In the genomic region with DNA sequence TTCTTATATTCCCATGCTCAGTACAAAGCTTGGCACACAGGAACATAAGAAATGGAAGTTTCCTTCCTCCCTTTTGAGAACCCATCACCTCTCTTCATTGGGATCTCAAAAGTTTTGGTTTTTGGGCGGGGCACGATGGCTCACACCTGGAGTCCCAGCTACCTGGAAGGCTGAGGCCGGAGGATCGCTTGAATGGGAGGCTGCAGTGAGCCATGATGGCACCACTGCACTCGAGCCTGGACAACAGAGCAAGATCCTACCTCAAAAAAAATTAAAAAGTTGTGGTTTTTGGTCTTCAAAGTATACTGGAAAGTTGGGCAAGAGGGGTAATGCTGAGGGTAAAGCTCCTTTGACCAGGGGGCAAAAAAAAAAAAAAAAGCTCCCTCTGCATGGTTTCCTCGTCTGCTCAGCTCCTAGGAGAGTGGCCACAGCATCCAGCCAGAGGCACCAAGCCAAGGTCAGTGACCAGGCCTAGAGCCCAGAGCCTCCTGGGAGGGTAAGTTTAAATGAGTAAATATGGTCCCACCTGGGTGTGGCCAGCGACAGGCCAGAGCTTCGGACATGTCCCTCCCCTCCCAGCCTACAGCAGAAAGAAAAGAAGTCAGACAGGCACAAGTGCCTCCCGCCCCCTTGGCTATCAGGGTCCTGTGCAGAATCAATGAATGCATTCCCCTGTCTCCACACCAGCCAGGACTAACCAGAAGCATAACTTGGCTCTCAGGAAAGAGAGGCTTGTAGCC, we compare ENCODE assay signal across 9 cellular contexts. TPM values are rescaled to one million over a fixed set of nuclear protein-coding genes. Genes with fewer than 3 reads are reported as not detected.
DNase-seq lines count a peak whose midpoint lies in the region; ATAC-seq and TF ChIP-seq lines count a peak whose summit lies in the region.
"Had no signal": no experiment of that assay in that cellular context is flagged by ENCODE, and none has a peak within 500 bp of the region (broad histone marks: within the 10 kb centered on the region; RNA-seq: fewer than 3 reads in every experiment).

No MANE protein-coding gene starts in this region.

- no peaks in the 10 kb centered on the region for H3K9me3 ChIP-seq in IMR-90 (ENCODE audit: control insufficient read depth, insufficient read depth, low read length)
- no peaks in the 10 kb centered on the region for H3K9me3 ChIP-seq in left lung
- no peaks in the 10 kb centered on the region for H3K9me3 ChIP-seq in stomach

- TF ChIP-seq CTCF in IMR-90 (conservative IDR thresholded peaks at IDR 0.05; ENCODE audit: low read depth, low read length) (no peak), left lung (IDR thresholded peaks at IDR 0.05) (no peak), stomach (IDR thresholded peaks at IDR 0.05) (no peak)

- H2BK15ac ChIP-seq in IMR-90 (ENCODE audit: low read depth, low read length) = no peak overlapping the region

- intact Hi-C loops in IMR-90 (cut with micrococcal nuclease) = no loop called here
- intact Hi-C loops in left lung (cut with DNase I) = no loop called here
- intact Hi-C loops in stomach (cut with DNase I; ENCODE audit: low total_unique reads) = no loop called here

- no peaks in the 10 kb centered on the region for H3K27me3 Mint-ChIP-seq in activated naive CD8-positive, alpha-beta T cell treated with anti-CD3 and anti-CD28 coated beads, Interleukin-2, amount 50 U/mL, for 24 hours

- H3K27me3 ChIP-seq in IMR-90 (ENCODE audit: control insufficient read depth, insufficient read depth, low read length) = no peaks in the 10 kb centered on the region
- H3K27me3 ChIP-seq in left lung = no peaks in the 10 kb centered on the region
- H3K27me3 ChIP-seq in stomach = no peaks in the 10 kb centered on the region

- H3K4me1 ChIP-seq in IMR-90 (ENCODE audit: control insufficient read depth, insufficient read depth, low read length) (peaks cover 55% of the 10 kb centered on the region), left lung (peaks cover 75 to 89% of the 10 kb centered on the region in 2 donors), stomach (peaks cover 82 to 93% (median 89%) of the 10 kb centered on the region in 4 donors)

- ATAC-seq in IMR-90 (ENCODE audit: low read depth) (no peak), left lung (no peak)
- ATAC-seq in activated naive CD8-positive, alpha-beta T cell treated with anti-CD3 and anti-CD28 coated beads, Interleukin-2, amount 50 U/mL, for 24 hours = no peak

- peaks cover 87% of the 10 kb centered on the region for H3K4me1 Mint-ChIP-seq in activated naive CD8-positive, alpha-beta T cell treated with anti-CD3 and anti-CD28 coated beads, Interleukin-2, amount 50 U/mL, for 24 hours

- no peak overlapping the region for H3K4me2 ChIP-seq in IMR-90 (ENCODE audit: low read depth, low read length)

- no peak overlapping the region for H2BK20ac ChIP-seq in IMR-90 (ENCODE audit: low read depth, low read length)

- H3K4me3 Mint-ChIP-seq in activated naive CD8-positive, alpha-beta T cell treated with anti-CD3 and anti-CD28 coated beads, Interleukin-2, amount 50 U/mL, for 24 hours = no peak overlapping the region

- H3K56ac ChIP-seq in IMR-90 (ENCODE audit: extremely low read depth, insufficient read depth, low read length) = no peak overlapping the region

- peak overlapping the region; percentile 66 for H3K27ac Mint-ChIP-seq in activated naive CD8-positive, alpha-beta T cell treated with anti-CD3 and anti-CD28 coated beads, Interleukin-2, amount 50 U/mL, for 24 hours

- H3K79me1 ChIP-seq in IMR-90 (ENCODE audit: low read depth in 1 of 2, low read length in 2 of 2) = peaks cover 5 to 84% of the 10 kb centered on the region in 2 experiments; a peak in 2 of 4 replicates

- WGBS in IMR-90 (ENCODE audit: extremely low coverage in 2 of 2, insufficient read length in 1 of 2), 2 experiments = no CpG with 5 or more reads among the region's 9 CpGs
- WGBS in stomach, 5 donors = 58 to 68% (median 59%) methylated on average over 9 of the region's 9 CpGs

- in situ Hi-C loops in IMR-90 (cut with MboI; ENCODE audit: low sequenced_read_pairs) = no loop called here

- peaks cover 61% of the 10 kb centered on the region for H3K9me1 ChIP-seq in IMR-90 (ENCODE audit: insufficient read depth, low read length)

- DNase-seq in IMR-90 (no peak), left lung (no peak), stomach (peak; percentile 75), NCI-H1092 treated with DMSO at 0.1 percent for 48 hours (lab: John Stamatoyannopoulos, UW) (no peak), GDM1 (lab: John Stamatoyannopoulos, UW) (no peak), GOT3 (lab: John Stamatoyannopoulos, UW) (no peak), DMS 273 treated with DMSO at 0.1 percent for 48 hours (lab: John Stamatoyannopoulos, UW) (no peak)
- DNase-seq in activated naive CD8-positive, alpha-beta T cell treated with anti-CD3 and anti-CD28 coated beads, Interleukin-2, amount 50 U/mL, for 24 hours = no peak

- POLR2A ChIA-PET in IMR-90 (lab: Charles Lee; ENCODE audit: unreplicated experiment) = no interaction called here

- no peak overlapping the region for H4K91ac ChIP-seq in IMR-90 (ENCODE audit: insufficient read depth, low read depth, low read length)

- H3K9me3 Mint-ChIP-seq in activated naive CD8-positive, alpha-beta T cell treated with anti-CD3 and anti-CD28 coated beads, Interleukin-2, amount 50 U/mL, for 24 hours = no peaks in the 10 kb centered on the region

- H4K5ac ChIP-seq in IMR-90 (ENCODE audit: low read depth, low read length) = no peak overlapping the region

- H2AK9ac ChIP-seq in IMR-90 (replicated peaks; ENCODE audit: low read depth, low read length, poor library complexity) = peak overlapping the region; percentile 31

- no TSS peak for BruUV-seq in IMR-90 (replicated peaks; lab: Mats Ljungman, UMichigan)

- H4K8ac ChIP-seq in IMR-90 (ENCODE audit: low read depth in 2 of 2, low read length in 2 of 2) = no peak overlapping the region

- no peak overlapping the region for H3K23ac ChIP-seq in IMR-90 (ENCODE audit: low read depth, low read length)

- H3K4ac ChIP-seq in IMR-90 (ENCODE audit: low read depth, low read length) = no peak overlapping the region

- H3K9ac ChIP-seq in IMR-90 (ENCODE audit: low read depth, low read length) = no peak overlapping the region

- peaks cover 12% of the 10 kb centered on the region for H3K36me3 Mint-ChIP-seq in activated naive CD8-positive, alpha-beta T cell treated with anti-CD3 and anti-CD28 coated beads, Interleukin-2, amount 50 U/mL, for 24 hours (ENCODE audit: low read depth)

- CTCF ChIA-PET in IMR-90 (lab: Yijun Ruan, JAX) = interaction anchor here (1.3 to 1.9 kb wide), 2 partner anchors 9 to 15 kb away, joined by 3 to 6 read pairs; no protein-coding TSS in a partner anchor

- no peak for TF ChIP-seq EP300 in stomach (IDR thresholded peaks at IDR 0.05)

- no peak for TF ChIP-seq RAD21 in IMR-90 (IDR thresholded peaks at IDR 0.05; ENCODE audit: low read length)

- H3K27ac ChIP-seq in IMR-90 (ENCODE audit: insufficient read depth, low read length) (no peak overlapping the region), left lung (peak overlapping the region; percentile 27 to 45), stomach (peak overlapping the region; percentile 55 to 100 (median 100))

- H3K4me3 ChIP-seq in IMR-90 (ENCODE audit: insufficient read depth, low read depth, low read length) (no peak overlapping the region), left lung (no peak overlapping the region), stomach (peak overlapping the region; percentile 2 to 82 (median 41))
- H3K4me3 ChIP-seq: skin epidermis had no signal

- no peak overlapping the region for H2BK120ac ChIP-seq in IMR-90 (ENCODE audit: low read depth, low read length)

- H3K36me3 ChIP-seq in IMR-90 (ENCODE audit: control insufficient read depth, insufficient read depth, low read length) = peaks cover 5% of the 10 kb centered on the region; the same call in 1 of the 2 replicates
- H3K36me3 ChIP-seq in left lung = no peaks in the 10 kb centered on the region
- peaks cover 0 to 14% (median 0%) of the 10 kb centered on the region in 4 donors for H3K36me3 ChIP-seq in stomach

- H2BK5ac ChIP-seq in IMR-90 (ENCODE audit: low read depth, low read length, poor library complexity, severe bottlenecking) = no peak overlapping the region

- peaks cover 99% of the 10 kb centered on the region for H4K20me1 ChIP-seq in IMR-90 (ENCODE audit: insufficient read depth, low read length)

- H3K18ac ChIP-seq in IMR-90 (ENCODE audit: low read depth, low read length) = no peak overlapping the region

- TF ChIP-seq POLR2A in IMR-90 (IDR thresholded peaks at IDR 0.05; ENCODE audit: low read depth, low read length) (no peak), stomach (IDR thresholded peaks at IDR 0.05) (no peak)

- H3K14ac ChIP-seq in IMR-90 (replicated peaks; ENCODE audit: low read depth, low read length) = no peak overlapping the region

- peak overlapping the region; percentile 29 for H2AK5ac ChIP-seq in IMR-90 (ENCODE audit: low read depth, low read length)

- H2AFZ ChIP-seq in IMR-90 (replicated peaks; ENCODE audit: low read length, poor library complexity) = no peak overlapping the region

- dilution Hi-C loops in IMR-90 (cut with HindIII; ENCODE audit: low sequenced_read_pairs, unreplicated experiment) = no loop called here

TF ChIP-seq in IMR-90, 13 proteins besides CTCF, POLR2A, EP300 and RAD21:
- TF ChIP-seq MAZ (IDR thresholded peaks at IDR 0.05; ENCODE audit: borderline replicate concordance, low read depth, low read length) (no peak), MAFK (IDR thresholded peaks at IDR 0.05; ENCODE audit: low read depth, low read length) (no peak), BHLHE40 (IDR thresholded peaks at IDR 0.05; ENCODE audit: low read depth, low read length) (no peak), RCOR1 (IDR thresholded peaks at IDR 0.05; ENCODE audit: insufficient replicate concordance, low read length) (no peak), MXI1 (IDR thresholded peaks at IDR 0.05; ENCODE audit: borderline replicate concordance, low read depth, low read length) (no peak)

RNA-seq across cellular contexts. Expression of a gene that starts 5.0 kb away (rescaled TPM):
- total RNA-seq in IMR-90 (2012; rRNA removed) = 2.9 and 3.6 TPM in 2 replicates
- 20.0 and 25.0 TPM in 2 replicates for polyA plus RNA-seq in IMR-90 (2012; rRNA removed)
- polyA plus RNA-seq in IMR-90 (2012; cell fraction: cytosol; rRNA removed) = 10.9 and 27.6 TPM in 2 replicates
- polyA plus RNA-seq in IMR-90 (2012; cell fraction: nucleus; rRNA removed; ENCODE audit: low replicate concordance) = 80.1 and 88.5 TPM in 2 replicates
- total RNA-seq in left lung = 10 to 100 TPM; 45.4 to 52.8 TPM
- 100 to 1,000 TPM in 1 of 5 donors, 10 to 100 TPM in 4; 14.3 to 136 (median 62.5) TPM for total RNA-seq in stomach
- 10 to 100 TPM in 2 of 3 donors, 1 to 10 TPM in 1; 7.7 to 15.6 (median 14.5) TPM for polyA plus RNA-seq in stomach

Comparison
In these comparisons a context has a peak if more than half of its experiments do, and no peak if none do; other contexts are left out.
1. H3K4me3 ChIP-seq: peak in stomach (4 of 4); none in IMR-90 (single experiment) and left lung (0 of 2).